In the genomic region with DNA sequence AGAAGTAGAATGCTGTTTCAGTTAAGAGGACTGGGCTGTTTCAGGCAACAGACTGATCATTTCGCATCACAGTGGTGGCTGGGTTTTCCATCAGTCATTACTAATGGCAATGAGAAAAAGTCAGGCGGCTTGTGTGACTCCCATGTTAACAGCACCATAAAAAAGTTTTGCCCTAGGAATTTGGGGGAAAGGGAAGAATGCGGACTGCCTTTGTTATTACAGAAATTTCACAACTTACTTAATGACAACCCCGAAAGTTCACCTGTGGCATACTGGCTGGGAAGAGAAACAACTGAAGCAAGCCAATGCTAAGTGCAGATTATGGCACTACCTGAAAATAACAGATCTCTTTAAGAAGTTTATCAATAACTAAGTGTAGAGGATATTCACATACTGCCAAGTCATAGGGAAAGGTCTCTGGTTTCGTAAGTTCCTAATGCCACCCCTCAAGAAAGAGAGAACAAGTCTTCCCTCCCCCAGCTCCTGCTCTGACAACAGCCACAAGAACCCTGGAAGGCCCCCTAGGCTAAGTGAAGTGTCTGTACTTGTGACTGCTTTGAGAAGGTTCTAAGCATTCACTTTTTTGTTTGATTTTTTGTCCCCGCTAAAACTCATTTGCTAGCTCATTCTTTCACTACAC, we compare ENCODE assay signal across 15 cellular contexts. TPM values are rescaled to one million over a fixed set of nuclear protein-coding genes. Genes with fewer than 3 reads are reported as not detected.
DNase-seq lines count a peak whose midpoint lies in the region; ATAC-seq and TF ChIP-seq lines count a peak whose summit lies in the region.
"Had no signal": no experiment of that assay in that cellular context is flagged by ENCODE, and none has a peak within 500 bp of the region (broad histone marks: within the 10 kb centered on the region; RNA-seq: fewer than 3 reads in every experiment).

No MANE protein-coding gene starts in this region.

- TF ChIP-seq CTCF in heart left ventricle (IDR thresholded peaks at IDR 0.05) (no peak), left ventricle myocardium inferior (IDR thresholded peaks at IDR 0.05; ENCODE audit: borderline replicate concordance) (no peak), gastrocnemius medialis (IDR thresholded peaks at IDR 0.05 in 4 of 5, conservative IDR thresholded peaks at IDR 0.05 in 1 of 5) (no peak)

- H3K36me3 ChIP-seq in heart left ventricle (peaks cover 0 to 100% (median 95%) of the 10 kb centered on the region in 9 donors), left ventricle myocardium inferior (peaks cover 100% of the 10 kb centered on the region), gastrocnemius medialis (peaks cover 3 to 93% of the 10 kb centered on the region in 2 donors)

- H3K27me3 ChIP-seq in heart left ventricle: no peaks in the 10 kb centered on the region
- H3K27me3 ChIP-seq in left ventricle myocardium inferior (ENCODE audit: low read depth): no peaks in the 10 kb centered on the region
- H3K27me3 ChIP-seq in gastrocnemius medialis: no peaks in the 10 kb centered on the region

- H3K9me3 ChIP-seq in T-helper 17 cell (ENCODE audit: control insufficient read depth, low read length, poor library complexity, severe bottlenecking) (no peaks in the 10 kb centered on the region), heart left ventricle (peaks cover 0 to 3% (median 0%) of the 10 kb centered on the region in 12 donors), left ventricle myocardium inferior (replicated peaks) (no peaks in the 10 kb centered on the region), gastrocnemius medialis (no peaks in the 10 kb centered on the region)

- peaks cover 3% of the 10 kb centered on the region for H3K4me1 Mint-ChIP-seq in T-helper 17 cell

- H3K27ac ChIP-seq in heart left ventricle (no peak overlapping the region), left ventricle myocardium inferior (replicated peaks) (no peak overlapping the region), gastrocnemius medialis (no peak overlapping the region)

- H3K27me3 Mint-ChIP-seq in T-helper 17 cell: no peaks in the 10 kb centered on the region
- H3K27me3 Mint-ChIP-seq: activated naive CD8-positive, alpha-beta T cell treated with anti-CD3 and anti-CD28 coated beads, Interleukin-2, amount 10 ng/mL, durations not matched to agents 7 days and 5 days had no signal

- in situ Hi-C loops in gastrocnemius medialis (cut with MboI; ENCODE audit: low sequenced_read_pairs in 4 of 4): no loop called here

- H3K4me3 Mint-ChIP-seq in T-helper 17 cell: no peak overlapping the region
- H3K4me3 Mint-ChIP-seq: activated naive CD8-positive, alpha-beta T cell treated with anti-CD3 and anti-CD28 coated beads, Interleukin-2, amount 10 ng/mL, durations not matched to agents 7 days and 5 days had no signal

- H3K4me1 ChIP-seq in heart left ventricle (no peaks in the 10 kb centered on the region), left ventricle myocardium inferior (no peaks in the 10 kb centered on the region), gastrocnemius medialis (no peaks in the 10 kb centered on the region)

- TF ChIP-seq POLR2A in heart left ventricle (IDR thresholded peaks at IDR 0.05): no peak
- no peak for TF ChIP-seq POLR2A in gastrocnemius medialis (IDR thresholded peaks at IDR 0.05)

- WGBS in heart left ventricle, 4 donors: 92 to 96% (median 93%) methylated on average over 6 of the region's 6 CpGs

- intact Hi-C loops in heart left ventricle (cut with DNase I) (no loop called here), left ventricle myocardium inferior (cut with micrococcal nuclease) (no loop called here), gastrocnemius medialis (cut with DNase I; ENCODE audit: low total_unique reads) (no loop called here)

- ATAC-seq in GM18873 (IDR thresholded peaks at IDR 0.05; ENCODE audit: low FRiP score, unreplicated experiment) (peak; percentile 65), HG02588 (IDR thresholded peaks at IDR 0.05; ENCODE audit: unreplicated experiment) (peak; percentile 70), HG03457 (IDR thresholded peaks at IDR 0.05; ENCODE audit: unreplicated experiment) (peak; percentile 73), T-helper 17 cell (no peak), heart left ventricle (no peak), gastrocnemius medialis (no peak)

- no peak for DNase-seq in T-helper 17 cell
- no peak for DNase-seq in heart left ventricle
- no peak for DNase-seq in left ventricle myocardium inferior
- DNase-seq in NCI-H1092 (lab: John Stamatoyannopoulos, UW): no peak
- DNase-seq in gastrocnemius medialis: no peak
- DNase-seq: activated CD8-positive, alpha-beta memory T cell treated with anti-CD3 and anti-CD28 coated beads, Interleukin-2, amount 50 U/mL, for 4 hours; activated naive CD8-positive, alpha-beta T cell treated with anti-CD3 and anti-CD28 coated beads, Interleukin-2, amount 10 ng/mL, durations not matched to agents 7 days and 5 days; NCI-H1092 treated with DMSO at 0.1 percent for 48 hours; NCI-H510A; Right ventricle myocardium superior; stimulated activated CD4-positive, alpha-beta T cell treated with anti-CD3 and anti-CD28 coated beads, Interleukin-1b, Interleukin-23, amount 100 ng/mL, for 48 hours; stimulated activated naive CD4-positive, alpha-beta T cell had no signal

- no peak overlapping the region for H3K4me3 ChIP-seq in heart left ventricle
- no peak overlapping the region for H3K4me3 ChIP-seq in left ventricle myocardium inferior
- no peak overlapping the region for H3K4me3 ChIP-seq in gastrocnemius medialis

- H3K27ac Mint-ChIP-seq in T-helper 17 cell: peak overlapping the region; percentile 14
- H3K27ac Mint-ChIP-seq: activated naive CD8-positive, alpha-beta T cell treated with anti-CD3 and anti-CD28 coated beads, Interleukin-2, amount 10 ng/mL, durations not matched to agents 7 days and 5 days had no signal

- peaks cover 4% of the 10 kb centered on the region for H3K36me3 Mint-ChIP-seq in T-helper 17 cell (ENCODE audit: low read depth)

RNA-seq across cellular contexts. Expression of a gene that starts 40.5 kb away (rescaled TPM):
- total RNA-seq in T-helper 17 cell: 1 to 10 TPM; 1.6 to 2.9 TPM
- 1 to 10 TPM in 3 of 9 donors, under 1 TPM in 5, not detected in 1; 0.31 to 3.4 (median 0.66) TPM for total RNA-seq in heart left ventricle
- under 1 TPM; 0.08 to 0.11 TPM for polyA plus RNA-seq in heart left ventricle
- 0.47 TPM for total RNA-seq in left ventricle myocardium inferior
- under 1 TPM in 1 of 4 donors, not detected in 3; 0.20 TPM for total RNA-seq in gastrocnemius medialis

Comparison
In these comparisons a context has a peak if more than half of its experiments do, and no peak if none do; other contexts are left out.
1. ATAC-seq: peak in GM18873 (single experiment), HG02588 (single experiment) and HG03457 (single experiment); none in T-helper 17 cell (single experiment), heart left ventricle (0 of 4) and gastrocnemius medialis (0 of 2).